Comparison of ENCODE assay signal across 9 cellular contexts in the genomic region with DNA sequence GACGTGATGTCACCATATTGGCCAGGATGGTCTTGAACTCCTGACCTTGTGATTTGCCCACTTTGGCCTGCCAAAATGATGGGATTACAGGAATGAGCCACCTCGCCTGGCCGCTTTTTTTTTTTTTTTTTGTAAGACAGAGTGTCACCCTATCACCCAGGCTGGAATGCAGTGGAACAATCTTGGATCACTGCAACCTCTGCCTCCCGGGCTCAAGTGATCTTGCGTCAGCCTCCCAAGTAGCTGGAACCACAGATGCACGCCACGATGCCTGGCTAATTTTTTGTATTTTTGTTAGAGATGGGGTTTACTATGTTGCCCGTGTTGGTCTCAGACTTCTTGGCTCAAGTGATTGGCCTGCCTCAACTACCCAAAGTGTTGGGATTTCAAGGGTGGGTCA.
"Had no signal": no experiment of that assay in that cellular context is flagged by ENCODE, and none has a peak within 500 bp of the region (broad histone marks: within the 10 kb centered on the region; RNA-seq: fewer than 3 reads in every experiment).

No MANE protein-coding gene starts in this region.

- H3K4me3 ChIP-seq: GM23248, GM23338, HAP-1 had no signal

- H3K9ac ChIP-seq: GM23248 had no signal

- H2AFZ ChIP-seq: GM23248, GM23338 had no signal

- H3K4me2 ChIP-seq: GM23338 had no signal

- H3K4me3 Mint-ChIP-seq: H9, HFFc6 had no signal

- H3K27ac Mint-ChIP-seq: GM23338, H9, HFFc6 had no signal

- ATAC-seq: GM23338, HCT116 had no signal

- H3K4me1 ChIP-seq: HAP-1 had no signal

- H3K36me3 ChIP-seq: HAP-1 had no signal

- H3K27ac ChIP-seq: GM23248 had no signal

- DNase-seq: GM23248, GOT3, H7, H9, HCEC 1CT, HFFc6 had no signal
